Comparison of ENCODE assay signal across 8 cellular contexts in genomic region chr15:48190932-48191573, GRCh38. TPM values are rescaled to one million over a fixed set of nuclear protein-coding genes. Genes with fewer than 3 reads are reported as not detected.
DNase-seq lines count a peak whose midpoint lies in the region; ATAC-seq, FAIRE-seq and TF ChIP-seq lines count a peak whose summit lies in the region.

No MANE protein-coding gene starts in this region.

- FAIRE-seq in kidney (lab: Jason Lieb, UNC), result peak; percentile 37

- H3K9me3 Mint-ChIP-seq in activated T-cell treated with anti-CD3 and anti-CD28 coated beads, Interleukin-2, amount 50 U/mL, for 4 hours, result peaks cover 3% of the 10 kb centered on the region

- no peak for ATAC-seq in activated T-cell treated with anti-CD3 and anti-CD28 coated beads, Interleukin-2, amount 50 U/mL, for 4 hours

- peak; percentile 25 for DNase-seq in activated T-cell treated with anti-CD3 and anti-CD28 coated beads for 1 hour (ENCODE audit: low read depth)
- no peak for DNase-seq in activated T-cell treated with anti-CD3 and anti-CD28 coated beads, Interleukin-2, amount 50 U/mL, for 4 hours
- DNase-seq in SK-N-MC (ENCODE audit: low read depth, low spot score), result peak; percentile 37
- DNase-seq in cardiac fibroblast (ENCODE audit: low read depth in 2 of 2), result peak; percentile 64 to 71
- peak; percentile 90 for DNase-seq in kidney
- peak; percentile 35 to 52 for DNase-seq in stimulated activated CD4-positive, alpha-beta T cell treated with anti-CD3 and anti-CD28 coated beads, Interleukin-2, amount 100 ng/mL, for 24 hours
- no peak for DNase-seq in D341Med (ENCODE audit: low spot score)
- no peak for DNase-seq in esophagus squamous epithelium (lab: John Stamatoyannopoulos, UW)

- no peak for TF ChIP-seq POLR2A in esophagus squamous epithelium (IDR thresholded peaks at IDR 0.05)

- H3K4me3 ChIP-seq in SK-N-MC (no peak overlapping the region), cardiac fibroblast (replicated peaks in 1 of 2; ENCODE audit: low read depth in 2 of 2, low read length in 2 of 2) (no peak overlapping the region), kidney (ENCODE audit: low read length in 2 of 2) (peak overlapping the region in 1 of 2 donors; percentile 12), esophagus squamous epithelium (no peak overlapping the region)

- H3K9me3 ChIP-seq in SK-N-MC (ENCODE audit: low read depth, low read length), result no peaks in the 10 kb centered on the region
- H3K9me3 ChIP-seq in kidney (ENCODE audit: control insufficient read depth in 1 of 2, low read length in 2 of 2), result no peaks in the 10 kb centered on the region
- H3K9me3 ChIP-seq in esophagus squamous epithelium, result no peaks in the 10 kb centered on the region

- intact Hi-C loops in kidney (cut with DNase I), result no loop called here
- intact Hi-C loops in esophagus squamous epithelium (cut with DNase I), result no loop called here

- H3K27me3 Mint-ChIP-seq in activated T-cell treated with anti-CD3 and anti-CD28 coated beads, Interleukin-2, amount 50 U/mL, for 4 hours (ENCODE audit: low read depth), result peaks cover 29% of the 10 kb centered on the region

- peaks cover 0 to 28% (median 0%) of the 10 kb centered on the region in 4 donors for H3K27me3 ChIP-seq in esophagus squamous epithelium

- H3K4me3 Mint-ChIP-seq in activated T-cell treated with anti-CD3 and anti-CD28 coated beads, Interleukin-2, amount 50 U/mL, for 4 hours, result no peak overlapping the region

- H3K36me3 Mint-ChIP-seq in activated T-cell treated with anti-CD3 and anti-CD28 coated beads, Interleukin-2, amount 50 U/mL, for 4 hours (ENCODE audit: insufficient read depth), result no peaks in the 10 kb centered on the region

- no peak overlapping the region for H3K9ac ChIP-seq in SK-N-MC (ENCODE audit: insufficient read length)
- H3K9ac ChIP-seq in kidney (ENCODE audit: low read length in 2 of 2), result no peak overlapping the region

- peaks cover 2% of the 10 kb centered on the region for H3K4me1 Mint-ChIP-seq in activated T-cell treated with anti-CD3 and anti-CD28 coated beads, Interleukin-2, amount 50 U/mL, for 4 hours (ENCODE audit: low read depth)

- H3K36me3 ChIP-seq in SK-N-MC (ENCODE audit: insufficient read depth, low read length) (no peaks in the 10 kb centered on the region), kidney (ENCODE audit: control insufficient read depth in 1 of 2, insufficient read depth in 2 of 2, low read length in 2 of 2) (no peaks in the 10 kb centered on the region), esophagus squamous epithelium (no peaks in the 10 kb centered on the region)

- 10 to 13% methylated on average over 12 to 15 of the region's 15 CpGs for WGBS in esophagus squamous epithelium, 2 donors

- H3K4me1 ChIP-seq in kidney (ENCODE audit: control insufficient read depth in 1 of 2, insufficient read depth in 1 of 2, low read depth in 1 of 2, low read length in 2 of 2), result no peaks in the 10 kb centered on the region
- no peaks in the 10 kb centered on the region for H3K4me1 ChIP-seq in esophagus squamous epithelium

- H3K27ac ChIP-seq in SK-N-MC (no peak overlapping the region), kidney (ENCODE audit: low read depth in 2 of 2, low read length in 2 of 2) (no peak overlapping the region), esophagus squamous epithelium (no peak overlapping the region)

- TF ChIP-seq CTCF in cardiac fibroblast (IDR thresholded peaks at IDR 0.05; ENCODE audit: low read depth, low read length) (no peak), kidney (IDR thresholded peaks at IDR 0.05; ENCODE audit: borderline replicate concordance, extremely low read depth, insufficient read depth) (no peak), esophagus squamous epithelium (IDR thresholded peaks at IDR 0.05) (no peak)

RNA-seq across cellular contexts. Expression of gene CTXN2, which starts 0.4 kb away (rescaled TPM):
- total RNA-seq in activated T-cell treated with anti-CD3 and anti-CD28 coated beads, Interleukin-2, amount 50 U/mL, for 4 hours, result not detected
- 0.06 TPM for total RNA-seq in kidney
- 0.15 TPM for polyA plus RNA-seq in kidney (ENCODE audit: insufficient read depth, low read depth, low replicate concordance)
- total RNA-seq in esophagus squamous epithelium, result not detected

RNA-seq across cellular contexts. Expression of gene MYEF2, which starts 13.0 kb away (rescaled TPM):
- total RNA-seq in activated T-cell treated with anti-CD3 and anti-CD28 coated beads, Interleukin-2, amount 50 U/mL, for 4 hours, result 1 to 10 TPM; 6.3 to 8.4 (median 7.6) TPM
- total RNA-seq in kidney (46.3 TPM), esophagus squamous epithelium (1 to 10 TPM in 1 of 4 donors, under 1 TPM in 2, not detected in 1; 0.62 to 4.4 (median 0.92) TPM)
- polyA plus RNA-seq in kidney (ENCODE audit: insufficient read depth, low read depth, low replicate concordance), result 17.6 TPM

RNA-seq across cellular contexts. Expression of gene SLC12A1, which starts 15.0 kb away (rescaled TPM):
- total RNA-seq in activated T-cell treated with anti-CD3 and anti-CD28 coated beads, Interleukin-2, amount 50 U/mL, for 4 hours, result not detected
- 201 TPM for total RNA-seq in kidney
- polyA plus RNA-seq in kidney (ENCODE audit: insufficient read depth, low read depth, low replicate concordance), result 370 TPM
- not detected for total RNA-seq in esophagus squamous epithelium

Comparison
In these comparisons a context has a peak if more than half of its experiments do, and no peak if none do; other contexts are left out.
1. DNase-seq: peak in activated T-cell treated with anti-CD3 and anti-CD28 coated beads for 1 hour (single experiment), SK-N-MC (single experiment), cardiac fibroblast (2 of 2), kidney (single experiment) and stimulated activated CD4-positive, alpha-beta T cell treated with anti-CD3 and anti-CD28 coated beads, Interleukin-2, amount 100 ng/mL, for 24 hours (2 of 2); none in activated T-cell treated with anti-CD3 and anti-CD28 coated beads, Interleukin-2, amount 50 U/mL, for 4 hours (single experiment), D341Med (single experiment) and esophagus squamous epithelium (single experiment).
2. RNA of gene SLC12A1, which starts 15.0 kb away (total RNA-seq): 201 TPM in kidney (single experiment); not detected in activated T-cell treated with anti-CD3 and anti-CD28 coated beads, Interleukin-2, amount 50 U/mL, for 4 hours and not detected in esophagus squamous epithelium; every median in the first group is over 100 times any median in the second.